ENCODE assay signal across 22 cellular contexts in the genomic region with DNA sequence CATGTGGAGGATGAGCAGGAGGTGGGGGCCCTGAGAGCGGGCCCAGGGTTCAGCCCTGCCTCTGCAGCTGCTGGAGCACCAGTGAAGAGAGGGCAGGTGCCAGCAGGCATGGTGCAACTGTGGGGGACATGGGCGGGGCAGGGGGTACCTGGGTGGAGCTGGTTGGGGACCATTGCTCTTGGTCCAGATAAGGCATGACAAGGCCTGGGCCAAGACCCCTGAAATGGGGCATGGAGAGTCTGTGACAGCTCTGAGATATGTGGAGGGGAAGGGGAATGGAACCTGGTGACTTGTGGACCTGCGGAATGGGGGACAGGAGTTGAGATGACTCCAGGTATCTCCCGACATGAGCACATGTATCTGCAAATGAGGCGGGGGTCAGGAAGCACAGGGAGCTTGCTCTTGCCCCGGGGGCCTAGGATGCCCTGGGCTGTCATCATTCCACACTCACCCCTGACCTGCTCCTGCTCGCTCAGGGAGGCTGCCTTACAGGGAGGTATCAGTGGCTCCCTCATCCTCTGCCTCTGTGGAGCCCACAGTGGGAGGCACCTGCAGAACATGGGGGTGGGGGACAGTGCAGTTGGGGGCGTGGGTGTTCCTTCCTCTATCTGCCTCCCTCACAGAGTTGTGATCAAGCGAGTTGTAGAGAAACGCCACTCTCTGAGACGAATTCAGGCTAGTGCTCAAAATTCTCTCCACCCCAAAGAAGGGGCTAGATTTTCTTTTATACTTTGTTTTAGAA. TPM values are rescaled to one million over a fixed set of nuclear protein-coding genes. Genes with fewer than 3 reads are reported as not detected.
DNase-seq lines count a peak whose midpoint lies in the region; ATAC-seq and TF ChIP-seq lines count a peak whose summit lies in the region.
"Had no signal": no experiment of that assay in that cellular context is flagged by ENCODE, and none has a peak within 500 bp of the region (broad histone marks: within the 10 kb centered on the region; RNA-seq: fewer than 3 reads in every experiment).

No MANE protein-coding gene starts in this region.

- POLR2A ChIA-PET in activated CD4-positive, alpha-beta T cell treated with anti-CD3 and anti-CD28 coated beads for 36 hours (lab: Charles Lee) = no interaction called here
- POLR2A ChIA-PET in Caco-2 (lab: Charles Lee) = interaction anchor here (0.8 kb wide), 1 partner anchor 84 kb away, joined by 3 read pairs; no protein-coding TSS in a partner anchor
- POLR2A ChIA-PET in naive thymus-derived CD4-positive, alpha-beta T cell (lab: Charles Lee) = interaction anchor here (0.6 to 3.7 kb wide), 10 partner anchors 9 to 306 kb away, joined by 3 to 31 read pairs (median 4); no protein-coding TSS in a partner anchor

- intact Hi-C loops in activated CD4-positive, alpha-beta T cell treated with anti-CD3 and anti-CD28 coated beads for 36 hours (cut with DNase I, micrococcal nuclease) = no loop called here
- intact Hi-C loops in Caco-2 (cut with micrococcal nuclease; ENCODE audit: unreplicated experiment) = no loop called here
- intact Hi-C loops in naive thymus-derived CD4-positive, alpha-beta T cell (cut with micrococcal nuclease) = loop anchor here (1.0 to 5.0 kb wide), 5 partner anchors 13 to 91 kb away; partner anchors contain the start of gene SOCS3 (in 1 of the 2)

- H3K4me1 Mint-ChIP-seq in activated CD4-positive, alpha-beta T cell treated with anti-CD3 and anti-CD28 coated beads for 36 hours = peaks cover 36% of the 10 kb centered on the region
- peaks cover 26% of the 10 kb centered on the region for H3K4me1 Mint-ChIP-seq in Caco-2 (ENCODE audit: low read depth, unreplicated experiment)
- peaks cover 33% of the 10 kb centered on the region for H3K4me1 Mint-ChIP-seq in activated T-cell treated with anti-CD3 and anti-CD28 coated beads, Interleukin-2, amount 50 U/mL, for 4 hours (ENCODE audit: low read depth)
- peaks cover 20 to 57% (median 43%) of the 10 kb centered on the region in 7 donors for H3K4me1 Mint-ChIP-seq in naive thymus-derived CD4-positive, alpha-beta T cell

- H3K4me3 Mint-ChIP-seq in activated CD4-positive, alpha-beta T cell treated with anti-CD3 and anti-CD28 coated beads for 36 hours = no peak overlapping the region
- peak overlapping the region; percentile 63 for H3K4me3 Mint-ChIP-seq in Caco-2 (ENCODE audit: unreplicated experiment)
- peak overlapping the region; percentile 35 for H3K4me3 Mint-ChIP-seq in activated T-cell treated with anti-CD3 and anti-CD28 coated beads, Interleukin-2, amount 50 U/mL, for 4 hours
- H3K4me3 Mint-ChIP-seq in naive thymus-derived CD4-positive, alpha-beta T cell = peak overlapping the region; percentile 10 to 80 (median 72)
- H3K4me3 Mint-ChIP-seq: HFFc6 had no signal

- H3K4me1 ChIP-seq in Caco-2 = peaks cover 50% of the 10 kb centered on the region
- H3K4me1 ChIP-seq in naive thymus-derived CD4-positive, alpha-beta T cell (ENCODE audit: control insufficient read depth in 2 of 2, insufficient read depth in 2 of 2, low read length in 2 of 2) = peaks cover 0 to 37% of the 10 kb centered on the region in 2 donors

- H3K36me3 ChIP-seq in Caco-2 (ENCODE audit: control insufficient read depth, insufficient read depth, low read length) = no peaks in the 10 kb centered on the region
- no peaks in the 10 kb centered on the region for H3K36me3 ChIP-seq in naive thymus-derived CD4-positive, alpha-beta T cell (ENCODE audit: control insufficient read depth in 2 of 3, insufficient read depth in 3 of 3, low read length in 3 of 3)
- H3K36me3 ChIP-seq: suprapubic skin had no signal

- H3K27ac Mint-ChIP-seq in activated CD4-positive, alpha-beta T cell treated with anti-CD3 and anti-CD28 coated beads for 36 hours = peak overlapping the region; percentile 14
- peak overlapping the region; percentile 87 for H3K27ac Mint-ChIP-seq in Caco-2 (ENCODE audit: unreplicated experiment)
- peak overlapping the region; percentile 60 to 99 (median 94) for H3K27ac Mint-ChIP-seq in naive thymus-derived CD4-positive, alpha-beta T cell
- H3K27ac Mint-ChIP-seq: HFFc6 had no signal

- BruUV-seq in Caco-2 (replicated peaks; lab: Mats Ljungman, UMichigan) = no TSS peak

- DNase-seq in activated CD4-positive, alpha-beta T cell treated with anti-CD3 and anti-CD28 coated beads for 36 hours = no peak
- no peak for DNase-seq in activated CD4-positive, alpha-beta T cell treated with anti-CD3 and anti-CD28 coated beads for 4 hours
- DNase-seq in Caco-2 (no peak), NCI-H2081 (lab: John Stamatoyannopoulos, UW) (no peak), ecto neural progenitor cell (ENCODE audit: low spot score) (no peak)
- DNase-seq in activated T-cell treated with anti-CD3 and anti-CD28 coated beads, Interleukin-2, amount 50 U/mL, for 4 hours = no peak
- no peak for DNase-seq in naive thymus-derived CD4-positive, alpha-beta T cell
- DNase-seq: activated CD8-positive, alpha-beta memory T cell treated with anti-CD3 and anti-CD28 coated beads, Interleukin-2, amount 50 U/mL, for 4 hours; amygdala; COR-L47; GDM1; HFFc6; NCI-H146; NCI-H446 had no signal

- no peaks in the 10 kb centered on the region for H3K36me3 Mint-ChIP-seq in activated CD4-positive, alpha-beta T cell treated with anti-CD3 and anti-CD28 coated beads for 36 hours (ENCODE audit: low read depth)
- H3K36me3 Mint-ChIP-seq in Caco-2 (ENCODE audit: insufficient read depth, unreplicated experiment) = no peaks in the 10 kb centered on the region
- no peaks in the 10 kb centered on the region for H3K36me3 Mint-ChIP-seq in activated T-cell treated with anti-CD3 and anti-CD28 coated beads, Interleukin-2, amount 50 U/mL, for 4 hours (ENCODE audit: insufficient read depth)
- H3K36me3 Mint-ChIP-seq in naive thymus-derived CD4-positive, alpha-beta T cell = peaks cover 0 to 8% (median 0%) of the 10 kb centered on the region in 5 donors

- peak overlapping the region; percentile 71 for H3K27ac ChIP-seq in naive thymus-derived CD4-positive, alpha-beta T cell (ENCODE audit: low read depth, low read length)
- H3K27ac ChIP-seq: suprapubic skin, VCaP had no signal

- no peaks in the 10 kb centered on the region for H3K27me3 Mint-ChIP-seq in activated CD4-positive, alpha-beta T cell treated with anti-CD3 and anti-CD28 coated beads for 36 hours
- no peaks in the 10 kb centered on the region for H3K27me3 Mint-ChIP-seq in Caco-2 (ENCODE audit: insufficient read depth, unreplicated experiment)
- peaks cover 3% of the 10 kb centered on the region for H3K27me3 Mint-ChIP-seq in activated T-cell treated with anti-CD3 and anti-CD28 coated beads, Interleukin-2, amount 50 U/mL, for 4 hours (ENCODE audit: low read depth)
- peaks cover 0 to 5% (median 0%) of the 10 kb centered on the region in 5 donors for H3K27me3 Mint-ChIP-seq in naive thymus-derived CD4-positive, alpha-beta T cell

- no peaks in the 10 kb centered on the region for H3K9me3 Mint-ChIP-seq in activated CD4-positive, alpha-beta T cell treated with anti-CD3 and anti-CD28 coated beads for 36 hours (ENCODE audit: low read depth)
- H3K9me3 Mint-ChIP-seq in Caco-2 (ENCODE audit: unreplicated experiment) = no peaks in the 10 kb centered on the region
- no peaks in the 10 kb centered on the region for H3K9me3 Mint-ChIP-seq in activated T-cell treated with anti-CD3 and anti-CD28 coated beads, Interleukin-2, amount 50 U/mL, for 4 hours
- peaks cover 0 to 7% (median 0%) of the 10 kb centered on the region in 11 donors for H3K9me3 Mint-ChIP-seq in naive thymus-derived CD4-positive, alpha-beta T cell

- H3K9me3 ChIP-seq in Caco-2 = no peaks in the 10 kb centered on the region; the same call in 1 of the 2 replicates
- no peaks in the 10 kb centered on the region for H3K9me3 ChIP-seq in naive thymus-derived CD4-positive, alpha-beta T cell (ENCODE audit: control insufficient read depth in 2 of 3, low read length in 3 of 3)
- H3K9me3 ChIP-seq: SK-N-SH, suprapubic skin had no signal

- no peak for ATAC-seq in activated CD4-positive, alpha-beta T cell treated with anti-CD3 and anti-CD28 coated beads for 36 hours
- ATAC-seq in activated T-cell treated with anti-CD3 and anti-CD28 coated beads, Interleukin-2, amount 50 U/mL, for 4 hours = no peak
- no peak for ATAC-seq in naive thymus-derived CD4-positive, alpha-beta T cell
- no peak for ATAC-seq in HG03460 (IDR thresholded peaks at IDR 0.05; ENCODE audit: unreplicated experiment)

- CTCF ChIA-PET in activated CD4-positive, alpha-beta T cell treated with anti-CD3 and anti-CD28 coated beads for 36 hours (lab: Charles Lee) = interaction anchor here (0.6 to 3.0 kb wide), 4 partner anchors 12 to 402 kb away, joined by 3 to 16 read pairs (median 3); no protein-coding TSS in a partner anchor
- CTCF ChIA-PET in Caco-2 (lab: Charles Lee) = interaction anchor here (0.5 to 1.5 kb wide), 2 partner anchors 20 to 36 kb away, joined by 3 to 6 read pairs; no protein-coding TSS in a partner anchor
- CTCF ChIA-PET in naive thymus-derived CD4-positive, alpha-beta T cell (lab: Charles Lee) = interaction anchor here (0.6 to 2.3 kb wide), 5 partner anchors 20 to 145 kb away, joined by 3 to 13 read pairs (median 3); no protein-coding TSS in a partner anchor

- H3K27me3 ChIP-seq in Caco-2 (replicated peaks; ENCODE audit: control insufficient read depth, insufficient read depth, low read length) = no peaks in the 10 kb centered on the region
- no peaks in the 10 kb centered on the region for H3K27me3 ChIP-seq in naive thymus-derived CD4-positive, alpha-beta T cell (ENCODE audit: control insufficient read depth in 2 of 2, insufficient read depth in 2 of 2, low read length in 2 of 2)

- TF ChIP-seq CTCF in Caco-2 (IDR thresholded peaks at IDR 0.05; ENCODE audit: insufficient read depth in 1 of 2, low read depth in 1 of 2, low read length in 1 of 2, severe bottlenecking in 1 of 2, unreplicated experiment in 1 of 2) = no peak

- no peak overlapping the region for H3K4me3 ChIP-seq in Caco-2 (ENCODE audit: low read depth, low read length)
- H3K4me3 ChIP-seq in naive thymus-derived CD4-positive, alpha-beta T cell (ENCODE audit: low read length) = no peak overlapping the region
- H3K4me3 ChIP-seq: suprapubic skin had no signal

RNA-seq across cellular contexts. Expression of gene TMEM235, which starts 40.2 kb away (rescaled TPM):
- not detected for total RNA-seq in activated CD4-positive, alpha-beta T cell treated with anti-CD3 and anti-CD28 coated beads for 36 hours
- not detected in 2 replicates for total RNA-seq in Caco-2 (2022)
- total RNA-seq in activated T-cell treated with anti-CD3 and anti-CD28 coated beads, Interleukin-2, amount 50 U/mL, for 4 hours = not detected
- not detected for total RNA-seq in naive thymus-derived CD4-positive, alpha-beta T cell
- polyA plus RNA-seq in naive thymus-derived CD4-positive, alpha-beta T cell = not detected
- total RNA-seq: epithelial cell of proximal tubule, glomerular endothelial cell, HFFc6, mucosa of gallbladder, pulmonary artery endothelial cell, suprapubic skin had no signal
- polyA plus RNA-seq: SK-N-SH had no signal

RNA-seq across cellular contexts. Expression of gene BIRC5, which starts 57.5 kb away (rescaled TPM):
- 100 to 1,000 TPM; 100 to 107 TPM for total RNA-seq in activated CD4-positive, alpha-beta T cell treated with anti-CD3 and anti-CD28 coated beads for 36 hours
- 82.0 and 88.8 TPM in 2 replicates for total RNA-seq in Caco-2 (2022)
- total RNA-seq in activated T-cell treated with anti-CD3 and anti-CD28 coated beads, Interleukin-2, amount 50 U/mL, for 4 hours = 1 to 10 TPM; 5.4 to 10.0 (median 8.5) TPM
- total RNA-seq in naive thymus-derived CD4-positive, alpha-beta T cell = 10 to 100 TPM in 1 of 5 experiments, not detected in 4; 49.0 TPM
- not detected for polyA plus RNA-seq in naive thymus-derived CD4-positive, alpha-beta T cell

Comparison
In these comparisons a context has a peak if more than half of its experiments do, and no peak if none do; other contexts are left out.
1. H3K27ac Mint-ChIP-seq: peak in every context shown above with its lines; median percentile 94 in naive thymus-derived CD4-positive, alpha-beta T cell; 87 in Caco-2; 14 in activated CD4-positive, alpha-beta T cell treated with anti-CD3 and anti-CD28 coated beads for 36 hours.
2. intact Hi-C loops: an anchor here in naive thymus-derived CD4-positive, alpha-beta T cell (1.0 to 5.0 kb wide); none called in activated CD4-positive, alpha-beta T cell treated with anti-CD3 and anti-CD28 coated beads for 36 hours and Caco-2.